19 cellular contexts compared by ENCODE assay signal in genomic region chr13:44894001-44894770, GRCh38.
A peak's percentile ranks its signal among the peaks of the same experiment; 100 is the strongest.
DNase-seq lines count a peak whose midpoint lies in the region; ATAC-seq, FAIRE-seq and TF ChIP-seq lines count a peak whose summit lies in the region.
"Had no signal": no experiment of that assay in that cellular context is flagged by ENCODE, and none has a peak within 500 bp of the region (broad histone marks: within the 10 kb centered on the region; RNA-seq: fewer than 3 reads in every experiment).

No MANE protein-coding gene starts in this region.

- no peak for TF ChIP-seq RAD21 in IMR-90 (IDR thresholded peaks at IDR 0.05; ENCODE audit: low read length)
- TF ChIP-seq RAD21 in HepG2 (CRISPR knock-in tag; IDR thresholded peaks at IDR 0.05): no peak

- H3K4me3 ChIP-seq in IMR-90 (ENCODE audit: insufficient read depth, low read depth, low read length): no peak overlapping the region
- no peak overlapping the region for H3K4me3 ChIP-seq in endodermal cell (ENCODE audit: low read length)
- H3K4me3 ChIP-seq in HepG2 (replicated peaks in 1 of 3; ENCODE audit: insufficient read depth in 1 of 3, low read depth in 2 of 3, low read length in 3 of 3): peak overlapping the region; percentile 14 to 60 (median 36)
- H3K4me3 ChIP-seq in gastrocnemius medialis: no peak overlapping the region
- H3K4me3 ChIP-seq: tibial nerve had no signal

- intact Hi-C loops in IMR-90 (cut with micrococcal nuclease) (no loop called here), HepG2 (cut with micrococcal nuclease; ENCODE audit: unreplicated experiment) (no loop called here), gastrocnemius medialis (cut with DNase I; ENCODE audit: low total_unique reads) (no loop called here)

- peaks cover 14% of the 10 kb centered on the region for H3K4me1 Mint-ChIP-seq in endodermal cell
- H3K4me1 Mint-ChIP-seq: activated B cell treated with CpG ODN at 0.5 μM for 24 hours; activated naive CD8-positive, alpha-beta T cell treated with anti-CD3 and anti-CD28 coated beads for 36 hours had no signal

- H3K4me2 ChIP-seq in IMR-90 (ENCODE audit: low read depth, low read length) (no peak overlapping the region), HepG2 (ENCODE audit: low read depth, low read length) (peak overlapping the region; percentile 85)

- CTCF ChIA-PET in IMR-90 (lab: Yijun Ruan, JAX) (interaction anchor here (0.6 kb wide), 2 partner anchors 23 to 591 kb away, joined by 5 to 6 read pairs; no protein-coding TSS in a partner anchor), HepG2 (lab: Yijun Ruan, JAX; ENCODE audit: low intra/inter-chr PET ratio, low total read pairs) (no interaction called here)

- H3K18ac ChIP-seq in IMR-90 (ENCODE audit: low read depth, low read length): no peak overlapping the region

- H2BK15ac ChIP-seq in IMR-90 (ENCODE audit: low read depth, low read length): no peak overlapping the region

- H3K79me1 ChIP-seq in IMR-90 (ENCODE audit: low read depth in 1 of 2, low read length in 2 of 2): no peaks in the 10 kb centered on the region

- ATAC-seq in IMR-90 (ENCODE audit: low read depth) (no peak), HepG2 (peak; percentile 91), gastrocnemius medialis (peak in 1 of 2 donors; percentile 47), HG03354 (IDR thresholded peaks at IDR 0.05; ENCODE audit: poor library complexity, severe bottlenecking, unreplicated experiment) (no peak)

- in situ Hi-C loops in IMR-90 (cut with MboI; ENCODE audit: low sequenced_read_pairs): no loop called here
- in situ Hi-C loops in HepG2 (cut with HindIII; ENCODE audit: extremely low pct_ligation_motif_present, low pct_unique_long_range_greater_than_20kb): no loop called here
- in situ Hi-C loops in gastrocnemius medialis (cut with MboI; ENCODE audit: low sequenced_read_pairs in 4 of 4): no loop called here

- peak overlapping the region; percentile 32 for H3K27ac Mint-ChIP-seq in endodermal cell
- H3K27ac Mint-ChIP-seq: activated B cell treated with CpG ODN at 0.5 μM for 24 hours; activated naive CD8-positive, alpha-beta T cell treated with anti-CD3 and anti-CD28 coated beads for 36 hours; activated T-helper 1 cell treated with anti-CD3 and anti-CD28 coated beads, Interleukin-12 subunit alpha, Interleukin-12 subunit beta, Interleukin-2, Interleukin-4 antibody, amounts not matched to agents 30 ng/mL and 10 ng/mL and 1 ng/mL, durations not matched to agents 14 hours and 24 hours and 36 hours; T-helper 1 cell treated with Interleukin-12 subunit alpha and Interleukin-12 subunit beta and Interleukin-4 antibody, amounts not matched to agents 30 μg/mL and 1 μg/mL, for 36 hours had no signal

- 100% methylated on average over 2 of the region's 13 CpGs; no CpG with 5 or more reads in 1 of the 2 experiments for WGBS in IMR-90 (ENCODE audit: extremely low coverage in 2 of 2, insufficient read length in 1 of 2), 2 experiments
- WGBS in endodermal cell (ENCODE audit: insufficient coverage in 1 of 2, insufficient read length in 1 of 2), 2 experiments: 73 to 85% methylated on average over 5 to 13 of the region's 13 CpGs
- WGBS in HepG2 (ENCODE audit: low lambda C conversion rate): 5% methylated on average over 8 of the region's 13 CpGs

- H4K8ac ChIP-seq in IMR-90 (ENCODE audit: low read depth in 2 of 2, low read length in 2 of 2): no peak overlapping the region

- H2AFZ ChIP-seq in IMR-90 (replicated peaks; ENCODE audit: low read length, poor library complexity): peak overlapping the region; percentile 2
- H2AFZ ChIP-seq in HepG2 (ENCODE audit: low read length): peak overlapping the region; percentile 92

- no peaks in the 10 kb centered on the region for H3K27me3 ChIP-seq in IMR-90 (ENCODE audit: control insufficient read depth, insufficient read depth, low read length)
- no peaks in the 10 kb centered on the region for H3K27me3 ChIP-seq in endodermal cell (ENCODE audit: control insufficient read depth, insufficient read depth, low read length, poor library complexity, severe bottlenecking)
- H3K27me3 ChIP-seq in HepG2 (ENCODE audit: control insufficient read depth in 1 of 2, insufficient read depth in 2 of 2, low read length in 2 of 2): no peaks in the 10 kb centered on the region
- H3K27me3 ChIP-seq in gastrocnemius medialis: no peaks in the 10 kb centered on the region
- H3K27me3 ChIP-seq: brain microvascular endothelial cell, tibial nerve had no signal

- H3K4ac ChIP-seq in IMR-90 (ENCODE audit: low read depth, low read length): no peak overlapping the region

- no peaks in the 10 kb centered on the region for H3K79me2 ChIP-seq in HepG2 (ENCODE audit: insufficient read depth, low read length)

- H3K9me1 ChIP-seq in IMR-90 (ENCODE audit: insufficient read depth, low read length): no peaks in the 10 kb centered on the region

- no peak overlapping the region for H4K5ac ChIP-seq in IMR-90 (ENCODE audit: low read depth, low read length)

- BruUV-seq in IMR-90 (replicated peaks; lab: Mats Ljungman, UMichigan): no TSS peak
- BruUV-seq in HepG2 (replicated peaks; lab: Mats Ljungman, UMichigan): no TSS peak

- H3K9me3 Mint-ChIP-seq in endodermal cell: no peaks in the 10 kb centered on the region
- H3K9me3 Mint-ChIP-seq: activated B cell treated with CpG ODN at 0.5 μM for 24 hours; activated naive CD8-positive, alpha-beta T cell treated with anti-CD3 and anti-CD28 coated beads for 36 hours; activated T-helper 1 cell treated with anti-CD3 and anti-CD28 coated beads, Interleukin-12 subunit alpha, Interleukin-12 subunit beta, Interleukin-2, Interleukin-4 antibody, amounts not matched to agents 30 ng/mL and 10 ng/mL and 1 ng/mL, durations not matched to agents 14 hours and 24 hours and 36 hours; T-helper 1 cell treated with Interleukin-12 subunit alpha and Interleukin-12 subunit beta and Interleukin-4 antibody, amounts not matched to agents 30 μg/mL and 1 μg/mL, for 36 hours had no signal

- H3K23ac ChIP-seq in IMR-90 (ENCODE audit: low read depth, low read length): no peak overlapping the region

- dilution Hi-C loops in IMR-90 (cut with HindIII; ENCODE audit: low sequenced_read_pairs, unreplicated experiment): no loop called here

- H3K14ac ChIP-seq in IMR-90 (replicated peaks; ENCODE audit: low read depth, low read length): no peak overlapping the region

- peaks cover 3% of the 10 kb centered on the region for H3K27me3 Mint-ChIP-seq in endodermal cell (ENCODE audit: insufficient read depth)
- H3K27me3 Mint-ChIP-seq: activated naive CD8-positive, alpha-beta T cell treated with anti-CD3 and anti-CD28 coated beads for 36 hours had no signal

- no peak overlapping the region for H3K9ac ChIP-seq in IMR-90 (ENCODE audit: low read depth, low read length)
- no peak overlapping the region for H3K9ac ChIP-seq in endodermal cell (ENCODE audit: extremely low read depth, low read length, poor library complexity, severe bottlenecking)
- peak overlapping the region; percentile 53; the same call in 1 of the 2 replicates for H3K9ac ChIP-seq in HepG2 (ENCODE audit: insufficient read depth, low read depth, low read length)

- H2BK20ac ChIP-seq in IMR-90 (ENCODE audit: low read depth, low read length): no peak overlapping the region

- no peak overlapping the region for H2BK5ac ChIP-seq in IMR-90 (ENCODE audit: low read depth, low read length, poor library complexity, severe bottlenecking)

- H3K4me1 ChIP-seq in IMR-90 (ENCODE audit: control insufficient read depth, insufficient read depth, low read length) (no peaks in the 10 kb centered on the region), endodermal cell (ENCODE audit: control insufficient read depth, insufficient read depth, low read length) (peaks cover 3% of the 10 kb centered on the region), HepG2 (ENCODE audit: insufficient read depth, low read length) (peaks cover 32% of the 10 kb centered on the region), gastrocnemius medialis (peaks cover 0 to 3% of the 10 kb centered on the region in 2 donors)
- H3K4me1 ChIP-seq: tibial nerve had no signal

- FAIRE-seq in HepG2 (lab: Jason Lieb, UNC): no peak

- POLR2A ChIA-PET in IMR-90 (lab: Charles Lee; ENCODE audit: unreplicated experiment): no interaction called here
- POLR2A ChIA-PET in HepG2 (lab: Yijun Ruan, JAX): no interaction called here

- H3K4me3 Mint-ChIP-seq in endodermal cell: no peak overlapping the region
- H3K4me3 Mint-ChIP-seq: activated B cell treated with CpG ODN at 0.5 μM for 24 hours; activated naive CD8-positive, alpha-beta T cell treated with anti-CD3 and anti-CD28 coated beads for 36 hours; activated T-helper 1 cell treated with anti-CD3 and anti-CD28 coated beads, Interleukin-12 subunit alpha, Interleukin-12 subunit beta, Interleukin-2, Interleukin-4 antibody, amounts not matched to agents 30 ng/mL and 10 ng/mL and 1 ng/mL, durations not matched to agents 14 hours and 24 hours and 36 hours; T-helper 1 cell treated with Interleukin-12 subunit alpha and Interleukin-12 subunit beta and Interleukin-4 antibody, amounts not matched to agents 30 μg/mL and 1 μg/mL, for 36 hours had no signal

- H3K27ac ChIP-seq in IMR-90 (ENCODE audit: insufficient read depth, low read length) (no peak overlapping the region), endodermal cell (ENCODE audit: low read depth, low read length) (peak overlapping the region; percentile 47), HepG2 (ENCODE audit: extremely low read length, insufficient read depth, low read length) (no peak overlapping the region), gastrocnemius medialis (peak overlapping the region; percentile 5 to 41 (median 10))
- H3K27ac ChIP-seq: brain microvascular endothelial cell, tibial nerve had no signal

- no peak overlapping the region for H2BK120ac ChIP-seq in IMR-90 (ENCODE audit: low read depth, low read length)

- H2AK9ac ChIP-seq in IMR-90 (replicated peaks; ENCODE audit: low read depth, low read length, poor library complexity): peak overlapping the region; percentile 3

- no peak overlapping the region for H3K56ac ChIP-seq in IMR-90 (ENCODE audit: extremely low read depth, insufficient read depth, low read length)

- no peaks in the 10 kb centered on the region for H3K36me3 Mint-ChIP-seq in endodermal cell (ENCODE audit: low read depth)
- H3K36me3 Mint-ChIP-seq: activated naive CD8-positive, alpha-beta T cell treated with anti-CD3 and anti-CD28 coated beads for 36 hours had no signal

- TF ChIP-seq POLR2A in IMR-90 (IDR thresholded peaks at IDR 0.05; ENCODE audit: low read depth, low read length) (no peak), HepG2 (IDR thresholded peaks at IDR 0.05; ENCODE audit: insufficient read depth in 1 of 2, low read depth in 2 of 2, low read length in 2 of 2) (no peak), gastrocnemius medialis (IDR thresholded peaks at IDR 0.05) (no peak)

- H3K9me3 ChIP-seq in IMR-90 (ENCODE audit: control insufficient read depth, insufficient read depth, low read length) (no peaks in the 10 kb centered on the region), endodermal cell (ENCODE audit: control insufficient read depth, low read length) (no peaks in the 10 kb centered on the region), HepG2 (ENCODE audit: low read length) (no peaks in the 10 kb centered on the region), gastrocnemius medialis (no peaks in the 10 kb centered on the region)
- H3K9me3 ChIP-seq: tibial nerve had no signal

- H4K20me1 ChIP-seq in IMR-90 (ENCODE audit: insufficient read depth, low read length) (no peaks in the 10 kb centered on the region; the same call in 1 of the 2 replicates), HepG2 (ENCODE audit: insufficient read depth, low read length) (no peaks in the 10 kb centered on the region)

- H2AK5ac ChIP-seq in IMR-90 (ENCODE audit: low read depth, low read length): no peak overlapping the region

- no peak for TF ChIP-seq EP300 in HepG2 (IDR thresholded peaks at IDR 0.05; ENCODE audit: low read depth in 2 of 2, low read length in 2 of 2)
- no peak for TF ChIP-seq EP300 in HepG2 (CRISPR knock-in tag; IDR thresholded peaks at IDR 0.05; ENCODE audit: borderline replicate concordance)

- H3K36me3 ChIP-seq in IMR-90 (ENCODE audit: control insufficient read depth, insufficient read depth, low read length): no peaks in the 10 kb centered on the region
- no peaks in the 10 kb centered on the region for H3K36me3 ChIP-seq in endodermal cell (ENCODE audit: control insufficient read depth, insufficient read depth, low read length)
- no peaks in the 10 kb centered on the region for H3K36me3 ChIP-seq in HepG2 (replicated peaks in 1 of 2; ENCODE audit: control insufficient read depth in 1 of 2, insufficient read depth in 2 of 2, low read length in 2 of 2)
- H3K36me3 ChIP-seq in gastrocnemius medialis: no peaks in the 10 kb centered on the region
- H3K36me3 ChIP-seq: brain microvascular endothelial cell, tibial nerve had no signal

- H4K91ac ChIP-seq in IMR-90 (ENCODE audit: insufficient read depth, low read depth, low read length): no peak overlapping the region

- TF ChIP-seq CTCF in IMR-90 (conservative IDR thresholded peaks at IDR 0.05; ENCODE audit: low read depth, low read length): no peak
- TF ChIP-seq CTCF in endodermal cell (conservative IDR thresholded peaks at IDR 0.05): no peak
- no peak for TF ChIP-seq CTCF in HepG2 (CRISPR knock-in tag; IDR thresholded peaks at IDR 0.05)
- TF ChIP-seq CTCF in gastrocnemius medialis (IDR thresholded peaks at IDR 0.05 in 4 of 5, conservative IDR thresholded peaks at IDR 0.05 in 1 of 5): no peak

- DNase-seq in IMR-90 (no peak), endodermal cell (no peak), HepG2 (ENCODE audit: low spot score) (no peak), gastrocnemius medialis (no peak), occipital lobe (lab: John Stamatoyannopoulos, UW) (no peak), 8988T (no peak), kidney tubule cell (ENCODE audit: low spot score) (no peak)
- DNase-seq: activated B cell treated with CpG ODN at 0.5 μM for 24 hours; activated CD8-positive, alpha-beta memory T cell treated with anti-CD3 and anti-CD28 coated beads for 24 hours; activated naive CD8-positive, alpha-beta T cell treated with anti-CD3 and anti-CD28 coated beads for 36 hours; brain microvascular endothelial cell; midbrain; NCI-H1417; NCI-H2171 treated with DMSO at 0.1 percent for 48 hours; nucleus accumbens had no signal

Comparison
In these comparisons a context has a peak if more than half of its experiments do, and no peak if none do; other contexts are left out.
1. H3K27ac ChIP-seq: peak in endodermal cell (single experiment) and gastrocnemius medialis (4 of 4); none in IMR-90 (single experiment) and HepG2 (single experiment).
2. H3K4me3 ChIP-seq: peak in HepG2 (3 of 3); none in IMR-90 (single experiment), endodermal cell (single experiment) and gastrocnemius medialis (0 of 4).